In genomic region chr6:168950500-168951223, GRCh38 we compare ENCODE assay signal across 19 cellular contexts.
DNase-seq lines count a peak whose midpoint lies in the region; ATAC-seq and TF ChIP-seq lines count a peak whose summit lies in the region.
"Had no signal": no experiment of that assay in that cellular context is flagged by ENCODE, and none has a peak within 500 bp of the region (broad histone marks: within the 10 kb centered on the region; RNA-seq: fewer than 3 reads in every experiment).

No MANE protein-coding gene starts in this region.

- no peak overlapping the region for H4K8ac ChIP-seq in mesenchymal stem cell (ENCODE audit: low read length)

- no peak overlapping the region for H2AFZ ChIP-seq in mesenchymal stem cell (ENCODE audit: low read depth, low read length)
- H2AFZ ChIP-seq: PC-9 had no signal

- H3K4me1 ChIP-seq in colonic mucosa: no peaks in the 10 kb centered on the region
- no peaks in the 10 kb centered on the region for H3K4me1 ChIP-seq in mesenchymal stem cell (ENCODE audit: control insufficient read depth, insufficient read depth, low read depth, low read length)

- no peak overlapping the region for H3K27ac Mint-ChIP-seq in stimulated activated naive B cell treated with anti-CD40 and anti-IgM and Interleukin-4, amounts not matched to agents 10 μg/mL and 1 μg/mL and 100 μg/mL, for 72 hours
- H3K27ac Mint-ChIP-seq: activated CD4-positive, alpha-beta memory T cell treated with anti-CD3 and anti-CD28 coated beads for 36 hours; activated naive CD8-positive, alpha-beta T cell; CD8-positive, alpha-beta T cell; natural killer cell treated with Interleukin-12 subunit alpha and Interleukin-12 subunit beta and Interleukin-15 and Interleukin-18, amount 100 ng/mL, for 72 hours had no signal

- no peak overlapping the region for H2BK5ac ChIP-seq in mesenchymal stem cell (ENCODE audit: low read depth, low read length, poor library complexity, severe bottlenecking)

- no peak overlapping the region for H2AK5ac ChIP-seq in mesenchymal stem cell (ENCODE audit: low read length, severe bottlenecking)

- ATAC-seq in sciatic nerve (peak; percentile 74), GM19395 (IDR thresholded peaks at IDR 0.05; ENCODE audit: unreplicated experiment) (no peak)
- no peak for ATAC-seq in stimulated activated naive B cell treated with anti-CD40 and anti-IgM and Interleukin-4, amounts not matched to agents 10 μg/mL and 1 μg/mL and 100 μg/mL, for 72 hours (replicated peaks)
- ATAC-seq: CD8-positive, alpha-beta T cell had no signal

- H3K9me3 ChIP-seq in colonic mucosa (no peaks in the 10 kb centered on the region), mesenchymal stem cell (ENCODE audit: control insufficient read depth, low read length) (no peaks in the 10 kb centered on the region)

- intact Hi-C loops in colonic mucosa (cut with DNase I) (no loop called here), sciatic nerve (cut with DNase I) (no loop called here)

- H3K23ac ChIP-seq in mesenchymal stem cell (ENCODE audit: low read length in 2 of 2): no peak overlapping the region

- no peak overlapping the region for H2BK12ac ChIP-seq in mesenchymal stem cell (ENCODE audit: low read length in 2 of 2)

- no peak overlapping the region for H3K14ac ChIP-seq in mesenchymal stem cell (ENCODE audit: low read length in 2 of 2)

- no peak overlapping the region for H4K91ac ChIP-seq in mesenchymal stem cell (ENCODE audit: low read length)

- no peak overlapping the region for H3K4me3 Mint-ChIP-seq in stimulated activated naive B cell treated with anti-CD40 and anti-IgM and Interleukin-4, amounts not matched to agents 10 μg/mL and 1 μg/mL and 100 μg/mL, for 72 hours
- H3K4me3 Mint-ChIP-seq: activated CD4-positive, alpha-beta memory T cell treated with anti-CD3 and anti-CD28 coated beads for 36 hours; activated naive CD8-positive, alpha-beta T cell; CD8-positive, alpha-beta T cell; natural killer cell treated with Interleukin-12 subunit alpha and Interleukin-12 subunit beta and Interleukin-15 and Interleukin-18, amount 100 ng/mL, for 72 hours had no signal

- no peaks in the 10 kb centered on the region for H3K9me3 Mint-ChIP-seq in stimulated activated naive B cell treated with anti-CD40 and anti-IgM and Interleukin-4, amounts not matched to agents 10 μg/mL and 1 μg/mL and 100 μg/mL, for 72 hours
- H3K9me3 Mint-ChIP-seq: activated CD4-positive, alpha-beta memory T cell treated with anti-CD3 and anti-CD28 coated beads for 36 hours; CD8-positive, alpha-beta T cell; natural killer cell treated with Interleukin-12 subunit alpha and Interleukin-12 subunit beta and Interleukin-15 and Interleukin-18, amount 100 ng/mL, for 72 hours had no signal

- H3K4ac ChIP-seq in mesenchymal stem cell (ENCODE audit: low read depth in 1 of 2, low read length in 2 of 2): no peak overlapping the region

- H3K27ac ChIP-seq in colonic mucosa (peak overlapping the region; percentile 18), mesenchymal stem cell (ENCODE audit: low read length, poor library complexity, severe bottlenecking) (no peak overlapping the region)
- H3K27ac ChIP-seq: HL-60, PC-9 had no signal

- H3K4me1 Mint-ChIP-seq in stimulated activated naive B cell treated with anti-CD40 and anti-IgM and Interleukin-4, amounts not matched to agents 10 μg/mL and 1 μg/mL and 100 μg/mL, for 72 hours: no peaks in the 10 kb centered on the region

- no peaks in the 10 kb centered on the region for H3K36me3 Mint-ChIP-seq in stimulated activated naive B cell treated with anti-CD40 and anti-IgM and Interleukin-4, amounts not matched to agents 10 μg/mL and 1 μg/mL and 100 μg/mL, for 72 hours
- H3K36me3 Mint-ChIP-seq: activated CD4-positive, alpha-beta memory T cell treated with anti-CD3 and anti-CD28 coated beads for 36 hours; activated naive CD8-positive, alpha-beta T cell; CD8-positive, alpha-beta T cell; natural killer cell treated with Interleukin-12 subunit alpha and Interleukin-12 subunit beta and Interleukin-15 and Interleukin-18, amount 100 ng/mL, for 72 hours had no signal

- H3K27me3 ChIP-seq in colonic mucosa (no peaks in the 10 kb centered on the region), mesenchymal stem cell (ENCODE audit: control insufficient read depth in 1 of 2, insufficient read depth in 1 of 2, low read length in 2 of 2) (no peaks in the 10 kb centered on the region)

- TF ChIP-seq CTCF in AG10803 (conservative IDR thresholded peaks at IDR 0.05; ENCODE audit: low read length): no peak
- TF ChIP-seq CTCF in colonic mucosa (IDR thresholded peaks at IDR 0.05): no peak

- no peak overlapping the region for H2BK15ac ChIP-seq in mesenchymal stem cell (ENCODE audit: low read depth, poor library complexity, severe bottlenecking)

- no peaks in the 10 kb centered on the region for H3K79me1 ChIP-seq in mesenchymal stem cell (replicated peaks; ENCODE audit: low read length, poor library complexity, severe bottlenecking)

- H3K18ac ChIP-seq in mesenchymal stem cell (ENCODE audit: low read depth in 1 of 2, low read length in 2 of 2): no peak overlapping the region

- H2BK120ac ChIP-seq in mesenchymal stem cell (ENCODE audit: low read depth, low read length): no peak overlapping the region

- H3K27me3 Mint-ChIP-seq in stimulated activated naive B cell treated with anti-CD40 and anti-IgM and Interleukin-4, amounts not matched to agents 10 μg/mL and 1 μg/mL and 100 μg/mL, for 72 hours: peaks cover 9 to 13% of the 10 kb centered on the region in 2 donors

- no peaks in the 10 kb centered on the region for H3K36me3 ChIP-seq in colonic mucosa
- H3K36me3 ChIP-seq in mesenchymal stem cell (ENCODE audit: control insufficient read depth in 1 of 2, insufficient read depth in 2 of 2, low read depth in 1 of 2, low read length in 2 of 2): no peaks in the 10 kb centered on the region

- H3K4me2 ChIP-seq in mesenchymal stem cell (ENCODE audit: low read length, poor library complexity, severe bottlenecking): no peak overlapping the region
- H3K4me2 ChIP-seq: PC-9 had no signal

- H3K4me3 ChIP-seq in AG10803 (ENCODE audit: low read length) (no peak overlapping the region; the same call in 1 of the 2 replicates), colonic mucosa (no peak overlapping the region), mesenchymal stem cell (ENCODE audit: insufficient read depth in 1 of 2, low read depth in 1 of 2, low read length in 2 of 2) (peak overlapping the region in 1 of 2 experiments; percentile 36)
- H3K4me3 ChIP-seq: PC-9 had no signal

- peak; percentile 42 for DNase-seq in AG10803 (ENCODE audit: low read depth)
- no peak for DNase-seq in colonic mucosa
- no peak for DNase-seq in mesenchymal stem cell
- no peak for DNase-seq in sciatic nerve (ENCODE audit: low spot score)
- no peak for DNase-seq in stimulated activated naive B cell treated with anti-CD40 and anti-IgM and Interleukin-4, amounts not matched to agents 10 μg/mL and 1 μg/mL and 100 μg/mL, for 72 hours
- DNase-seq in stimulated activated CD4-positive, alpha-beta T cell treated with anti-CD3 and anti-CD28 coated beads, Interleukin-1b, Interleukin-23, amount 100 ng/mL, for 48 hours: no peak
- no peak for DNase-seq in NCI-H1930 (lab: John Stamatoyannopoulos, UW)
- DNase-seq: activated CD4-positive, alpha-beta memory T cell treated with anti-CD3 and anti-CD28 coated beads for 36 hours; activated T-cell treated with anti-CD3 and anti-CD28 coated beads, Interleukin-2, amount 50 U/mL, for 48 hours; CD8-positive, alpha-beta T cell; DMS79; KBM-7; NCI-H1048; PC-9; small intestine had no signal

- H3K9ac ChIP-seq in colonic mucosa (ENCODE audit: low read depth in 2 of 2, low read length in 2 of 2): no peak overlapping the region
- H3K9ac ChIP-seq in mesenchymal stem cell (ENCODE audit: low read length): peak overlapping the region; percentile 60

- 76% methylated on average over 14 of the region's 19 CpGs for WGBS in mesenchymal stem cell
